ENCODE assay signal across 18 cellular contexts in genomic region chr10:103805781-103806180, GRCh38.
"Had no signal": no experiment of that assay in that cellular context is flagged by ENCODE, and none has a peak within 500 bp of the region (broad histone marks: within the 10 kb centered on the region; RNA-seq: fewer than 3 reads in every experiment).

No MANE protein-coding gene starts in this region.

- H3K36me3 ChIP-seq: lower lobe of right lung, ovary had no signal

- H3K4me3 Mint-ChIP-seq: dendritic cell treated with granulocyte-macrophage colony-stimulating factor and Interleukin-4, amounts not matched to agents 40 ng/mL and 50 ng/mL, for 4 days; immature natural killer cell; naive thymus-derived CD4-positive, alpha-beta T cell; stimulated activated naive CD8-positive, alpha-beta T cell treated with anti-CD3 and anti-CD28 coated beads, Interleukin-15, Interleukin-2, amounts not matched to agents 100 ng/mL and 50 ng/mL, for 24 hours had no signal

- H3K4me1 ChIP-seq: lower lobe of right lung had no signal

- ATAC-seq: gastroesophageal sphincter; lower lobe of right lung; naive thymus-derived CD4-positive, alpha-beta T cell; right cardiac atrium had no signal

- H3K9me3 ChIP-seq: esophagus squamous epithelium, gastroesophageal sphincter, left ventricle myocardium inferior, lower lobe of right lung, ovary, tibial nerve had no signal

- H3K36me3 Mint-ChIP-seq: immature natural killer cell; naive thymus-derived CD4-positive, alpha-beta T cell had no signal

- H3K4me3 ChIP-seq: esophagus squamous epithelium, gastroesophageal sphincter, left ventricle myocardium inferior, lower lobe of right lung, ovary, tibial nerve had no signal

- H3K27me3 Mint-ChIP-seq: stimulated activated naive CD8-positive, alpha-beta T cell treated with anti-CD3 and anti-CD28 coated beads, Interleukin-15, Interleukin-2, amounts not matched to agents 100 ng/mL and 50 ng/mL, for 24 hours had no signal

- H3K27ac Mint-ChIP-seq: stimulated activated naive CD8-positive, alpha-beta T cell treated with anti-CD3 and anti-CD28 coated beads, Interleukin-15, Interleukin-2, amounts not matched to agents 100 ng/mL and 50 ng/mL, for 24 hours had no signal

- DNase-seq: cerebellar nuclear complex; esophagus squamous epithelium; foreskin fibroblast; glutamatergic neuron; immature natural killer cell; left ventricle myocardium inferior; lower lobe of right lung; mesenchymal stem cell; naive thymus-derived CD4-positive, alpha-beta T cell; nucleus accumbens; ovary; right cardiac atrium; small intestine; stimulated activated CD4-positive, alpha-beta T cell treated with anti-CD3 and anti-CD28 coated beads, Interleukin-2, amount 100 ng/mL, for 48 hours had no signal

- H3K27ac ChIP-seq: esophagus squamous epithelium, gastroesophageal sphincter, lower lobe of right lung, ovary had no signal

- H3K9me3 Mint-ChIP-seq: dendritic cell treated with granulocyte-macrophage colony-stimulating factor and Interleukin-4, amounts not matched to agents 40 ng/mL and 50 ng/mL, for 4 days; immature natural killer cell; naive thymus-derived CD4-positive, alpha-beta T cell; stimulated activated naive CD8-positive, alpha-beta T cell treated with anti-CD3 and anti-CD28 coated beads, Interleukin-15, Interleukin-2, amounts not matched to agents 100 ng/mL and 50 ng/mL, for 24 hours had no signal

- H3K27me3 ChIP-seq: esophagus squamous epithelium, gastroesophageal sphincter, ovary, tibial nerve had no signal
